ENCODE assay signal across 11 cellular contexts in genomic region chr6:4023240-4023639, GRCh38. TPM values are rescaled to one million over a fixed set of nuclear protein-coding genes. Genes with fewer than 3 reads are reported as not detected.
DNase-seq lines count a peak whose midpoint lies in the region; ATAC-seq and TF ChIP-seq lines count a peak whose summit lies in the region.
"Had no signal": no experiment of that assay in that cellular context is flagged by ENCODE, and none has a peak within 500 bp of the region (broad histone marks: within the 10 kb centered on the region; RNA-seq: fewer than 3 reads in every experiment).

No MANE protein-coding gene starts in this region.

- H3K4me3 Mint-ChIP-seq in CD8-positive, alpha-beta memory T cell: peak overlapping the region; percentile 69 to 99 (median 95)
- peak overlapping the region; percentile 91 for H3K4me3 Mint-ChIP-seq in neural crest cell

- H3K4me3 ChIP-seq in CD8-positive, alpha-beta memory T cell (ENCODE audit: low read length): no peak overlapping the region
- peak overlapping the region; percentile 98 for H3K4me3 ChIP-seq in Loucy (ENCODE audit: low read length, poor library complexity, severe bottlenecking)
- H3K4me3 ChIP-seq in mammary epithelial cell (replicated peaks in 1 of 3; ENCODE audit: insufficient read depth in 1 of 3, low read depth in 2 of 3, low read length in 3 of 3): peak overlapping the region in 2 of 3 experiments; percentile 93 to 98

- peak overlapping the region; percentile 93 for H3K9ac ChIP-seq in Loucy (ENCODE audit: low read depth, low read length, poor library complexity, severe bottlenecking)
- peak overlapping the region; percentile 96 for H3K9ac ChIP-seq in mammary epithelial cell (ENCODE audit: insufficient read depth, low read length)

- ATAC-seq in left lobe of liver (no peak), GM18517 (IDR thresholded peaks at IDR 0.05; ENCODE audit: unreplicated experiment) (no peak)

- H3K27me3 ChIP-seq in CD8-positive, alpha-beta memory T cell (ENCODE audit: insufficient read depth, low read length, poor library complexity, severe bottlenecking): no peaks in the 10 kb centered on the region
- H3K27me3 ChIP-seq in Loucy (ENCODE audit: insufficient read depth, low read length, poor library complexity, severe bottlenecking) (no peaks in the 10 kb centered on the region), mammary epithelial cell (ENCODE audit: insufficient read depth, low read length) (no peaks in the 10 kb centered on the region)
- H3K27me3 ChIP-seq: vagina had no signal

- CTCF ChIA-PET in CD8-positive, alpha-beta memory T cell (lab: Charles Lee): interaction anchor here (1.0 to 1.1 kb wide), 2 partner anchors 9 to 132 kb away, joined by 3 to 4 read pairs; no protein-coding TSS in a partner anchor
- CTCF ChIA-PET in mammary epithelial cell (lab: Charles Lee; ENCODE audit: low non-redundant PET): interaction anchor here (0.6 kb wide), 1 partner anchor 814 kb away, joined by 6 read pairs; no protein-coding TSS in a partner anchor

- H3K36me3 ChIP-seq in CD8-positive, alpha-beta memory T cell (ENCODE audit: insufficient read depth, low read length): no peaks in the 10 kb centered on the region
- H3K36me3 ChIP-seq in Loucy (ENCODE audit: insufficient read depth, low read length) (no peaks in the 10 kb centered on the region), mammary epithelial cell (ENCODE audit: insufficient read depth, low read length) (no peaks in the 10 kb centered on the region)
- H3K36me3 ChIP-seq: vagina had no signal

- DNase-seq in CD8-positive, alpha-beta memory T cell: no peak
- DNase-seq in mammary epithelial cell: no peak
- no peak for DNase-seq in neural crest cell (ENCODE audit: low read depth, low spot score)
- no peak for DNase-seq in left lobe of liver (ENCODE audit: low spot score)
- DNase-seq in HCEC 1CT: no peak
- no peak for DNase-seq in activated effector memory CD4-positive, alpha-beta T cell treated with anti-CD3 and anti-CD28 coated beads, Interleukin-2, amount 50 U/mL, for 16 hours
- DNase-seq: activated CD4-positive, alpha-beta T cell treated with anti-CD3 and anti-CD28 coated beads for 48 hours; NCI-H2107 had no signal

- H3K9me3 Mint-ChIP-seq in CD8-positive, alpha-beta memory T cell: no peaks in the 10 kb centered on the region
- no peaks in the 10 kb centered on the region for H3K9me3 Mint-ChIP-seq in neural crest cell

- peaks cover 66 to 87% (median 78%) of the 10 kb centered on the region in 3 donors for H3K4me1 Mint-ChIP-seq in CD8-positive, alpha-beta memory T cell
- H3K4me1 Mint-ChIP-seq in neural crest cell: peaks cover 55% of the 10 kb centered on the region

- H3K79me2 ChIP-seq in Loucy (ENCODE audit: insufficient read depth, low read length) (peaks cover 82% of the 10 kb centered on the region), mammary epithelial cell (ENCODE audit: insufficient read depth, low read length) (peaks cover 75% of the 10 kb centered on the region)

- H4K20me1 ChIP-seq in Loucy (ENCODE audit: insufficient read depth, low read length, poor library complexity, severe bottlenecking) (peaks cover 65% of the 10 kb centered on the region), mammary epithelial cell (ENCODE audit: insufficient read depth, low read length) (no peaks in the 10 kb centered on the region)

- dilution Hi-C loops in mammary epithelial cell (cut with HindIII; ENCODE audit: low sequenced_read_pairs): no loop called here

- peaks cover 12% of the 10 kb centered on the region for H3F3A ChIP-seq in Loucy (ENCODE audit: low read depth)

- H3K4me2 ChIP-seq in Loucy (ENCODE audit: low read depth, low read length, poor library complexity, severe bottlenecking) (peak overlapping the region; percentile 84), mammary epithelial cell (ENCODE audit: insufficient read depth, low read depth, low read length) (peak overlapping the region; percentile 93)

- H3K27ac ChIP-seq in CD8-positive, alpha-beta memory T cell (ENCODE audit: low read depth, low read length): peak overlapping the region; percentile 93
- peak overlapping the region; percentile 91 for H3K27ac ChIP-seq in mammary epithelial cell (ENCODE audit: insufficient read depth, low read depth, low read length)

- H3K9me3 ChIP-seq in CD8-positive, alpha-beta memory T cell (ENCODE audit: low read length): no peaks in the 10 kb centered on the region
- no peaks in the 10 kb centered on the region for H3K9me3 ChIP-seq in Loucy (ENCODE audit: insufficient read depth, low read depth, low read length)
- H3K9me3 ChIP-seq in mammary epithelial cell (replicated peaks; ENCODE audit: insufficient read depth, low read length): no peaks in the 10 kb centered on the region
- H3K9me3 ChIP-seq: vagina had no signal

- H3K36me3 Mint-ChIP-seq in CD8-positive, alpha-beta memory T cell: peaks cover 0 to 47% (median 5%) of the 10 kb centered on the region in 3 donors
- H3K36me3 Mint-ChIP-seq in neural crest cell (ENCODE audit: low read depth): peaks cover 7% of the 10 kb centered on the region

- WGBS in mammary epithelial cell (ENCODE audit: low coverage, missing lambda C conversion rate): 0% methylated on average over 1 of the region's 1 CpG

- TF ChIP-seq CTCF in Loucy (conservative IDR thresholded peaks at IDR 0.05; ENCODE audit: low read length) (no peak), mammary epithelial cell (conservative IDR thresholded peaks at IDR 0.05 in 1 of 2, IDR thresholded peaks at IDR 0.05 in 1 of 2; ENCODE audit: extremely low read depth in 1 of 2, insufficient read depth in 1 of 2, low read depth in 1 of 2, low read length in 2 of 2) (no peak), neural crest cell (conservative IDR thresholded peaks at IDR 0.05) (no peak)

- H3K9me2 ChIP-seq in Loucy (replicated peaks; ENCODE audit: low read depth, low read length): no peaks in the 10 kb centered on the region

- H3K27ac Mint-ChIP-seq in CD8-positive, alpha-beta memory T cell: peak overlapping the region; percentile 34 to 100 (median 98)
- H3K27ac Mint-ChIP-seq in neural crest cell (ENCODE audit: unreplicated experiment): no peak overlapping the region

- intact Hi-C loops in mammary epithelial cell (cut with micrococcal nuclease): no loop called here

- in situ Hi-C loops in mammary epithelial cell (cut with MboI; ENCODE audit: low sequenced_read_pairs in 2 of 2): loop anchor here in 1 of 2 donors (25.0 kb wide), 1 partner anchor 736 kb away; no protein-coding TSS in a partner anchor

- no peaks in the 10 kb centered on the region for H3K27me3 Mint-ChIP-seq in CD8-positive, alpha-beta memory T cell
- no peaks in the 10 kb centered on the region for H3K27me3 Mint-ChIP-seq in neural crest cell (ENCODE audit: low read depth)

- no TSS peak for BruUV-seq in mammary epithelial cell (replicated peaks; lab: Mats Ljungman, UMichigan)

- POLR2A ChIA-PET in CD8-positive, alpha-beta memory T cell (lab: Charles Lee): no interaction called here

- H2AFZ ChIP-seq in Loucy (ENCODE audit: low read length): no peak overlapping the region
- no peak overlapping the region for H2AFZ ChIP-seq in mammary epithelial cell (ENCODE audit: low read depth, low read length)

- peaks cover 72% of the 10 kb centered on the region for H3K4me1 ChIP-seq in CD8-positive, alpha-beta memory T cell (ENCODE audit: insufficient read depth, low read length)
- H3K4me1 ChIP-seq in Loucy (ENCODE audit: insufficient read depth, low read length, poor library complexity, severe bottlenecking) (peaks cover 53% of the 10 kb centered on the region), mammary epithelial cell (ENCODE audit: insufficient read depth, low read length) (peaks cover 11% of the 10 kb centered on the region)

RNA-seq across cellular contexts. Expression of gene FAM217A, which starts 55.7 kb away (rescaled TPM):
- not detected for total RNA-seq in CD8-positive, alpha-beta memory T cell
- not detected for polyA plus RNA-seq in CD8-positive, alpha-beta memory T cell
- not detected for total RNA-seq in mammary epithelial cell
- not detected for polyA plus RNA-seq in mammary epithelial cell
- not detected for polyA minus RNA-seq in mammary epithelial cell
- not detected in 2 replicates for total RNA-seq in neural crest cell
- not detected for total RNA-seq in left lobe of liver
- total RNA-seq: vagina had no signal
